16 cellular contexts compared by ENCODE assay signal in genomic region chr7:159048656-159049055, GRCh38.
"Had no signal": no experiment of that assay in that cellular context is flagged by ENCODE, and none has a peak within 500 bp of the region (broad histone marks: within the 10 kb centered on the region; RNA-seq: fewer than 3 reads in every experiment).

No MANE protein-coding gene starts in this region.

- H3K4me3 ChIP-seq: coronary artery, heart left ventricle, mucosa of descending colon, thoracic aorta, transverse colon had no signal

- H3K27ac ChIP-seq: coronary artery, heart left ventricle, neutrophil, thoracic aorta, transverse colon had no signal

- ATAC-seq: heart left ventricle; mucosa of descending colon; naive thymus-derived CD8-positive, alpha-beta T cell; sciatic nerve; stimulated activated naive B cell treated with anti-CD40 and anti-IgM and Interleukin-4, amounts not matched to agents 10 μg/mL and 1 μg/mL and 100 μg/mL, for 72 hours; stimulated activated naive CD8-positive, alpha-beta T cell treated with anti-CD3 and anti-CD28 coated beads, Interleukin-15, amount 100 ng/mL, for 72 hours had no signal

- H3K36me3 ChIP-seq: heart left ventricle, neutrophil, thoracic aorta, transverse colon had no signal

- FAIRE-seq: frontal cortex, islet of Langerhans had no signal

- H3K9me3 ChIP-seq: mucosa of descending colon, neutrophil, thoracic aorta had no signal

- H3K4me1 ChIP-seq: heart left ventricle, transverse colon had no signal

- H3K27me3 ChIP-seq: heart left ventricle had no signal

- DNase-seq: effector CD4-positive, alpha-beta T cell; heart left ventricle; hypothalamus; kidney glomerular epithelial cell; mucosa of descending colon; naive thymus-derived CD8-positive, alpha-beta T cell; stimulated activated CD4-positive, alpha-beta T cell treated with anti-CD3 and anti-CD28 coated beads, Interleukin-4, amount 100 ng/mL, for 4 hours; stimulated activated naive B cell treated with anti-CD40 and anti-IgM and Interleukin-4, amounts not matched to agents 10 μg/mL and 1 μg/mL and 100 μg/mL, for 72 hours; stimulated activated naive CD8-positive, alpha-beta T cell treated with anti-CD3 and anti-CD28 coated beads, Interleukin-15, amount 100 ng/mL, for 72 hours; transverse colon had no signal
